Comparison of ENCODE assay signal across 1 cellular context in genomic region chr9:87793292-87793691, GRCh38.
TF ChIP-seq lines count a peak whose summit lies in the region.

No MANE protein-coding gene starts in this region.

TF ChIP-seq in HepG2, 621 proteins besides CTCF, POLR2A, EP300 and RAD21 (continued from another document and continues in another):
- TF ChIP-seq USF2 (IDR thresholded peaks at IDR 0.05; ENCODE audit: low read depth, low read length) = no peak
- TF ChIP-seq USF2 (CRISPR knock-in tag; IDR thresholded peaks at IDR 0.05; ENCODE audit: borderline replicate concordance) = no peak
- TF ChIP-seq KDM3A (CRISPR knock-in tag; IDR thresholded peaks at IDR 0.05; ENCODE audit: low read depth) = no peak
- no peak for TF ChIP-seq PHF8 (CRISPR knock-in tag; IDR thresholded peaks at IDR 0.05)
- no peak for TF ChIP-seq IKZF4 (CRISPR knock-in tag; IDR thresholded peaks at IDR 0.05; ENCODE audit: borderline replicate concordance, low read depth, not compliant biosample characterization)
- TF ChIP-seq RXRB (CRISPR knock-in tag; IDR thresholded peaks at IDR 0.05; ENCODE audit: borderline replicate concordance) = peak; percentile 69
- TF ChIP-seq THRA (CRISPR knock-in tag; IDR thresholded peaks at IDR 0.05; ENCODE audit: borderline replicate concordance) = no peak
- TF ChIP-seq GMEB2 (CRISPR knock-in tag; IDR thresholded peaks at IDR 0.05; ENCODE audit: low read depth) = no peak
- TF ChIP-seq ZNF879 (CRISPR knock-in tag; IDR thresholded peaks at IDR 0.05) = no peak
- no peak for TF ChIP-seq MIER2 (CRISPR knock-in tag; IDR thresholded peaks at IDR 0.05)
- TF ChIP-seq ZFX (CRISPR knock-in tag; IDR thresholded peaks at IDR 0.05; ENCODE audit: low read depth) = no peak
- no peak for TF ChIP-seq ZNF512B (CRISPR knock-in tag; IDR thresholded peaks at IDR 0.05; ENCODE audit: borderline replicate concordance)
- no peak for TF ChIP-seq DRAP1 (CRISPR knock-in tag; IDR thresholded peaks at IDR 0.05)
- TF ChIP-seq SMAD1 (CRISPR knock-in tag; IDR thresholded peaks at IDR 0.05; ENCODE audit: borderline replicate concordance, low read depth) = no peak
- no peak for TF ChIP-seq MAF1 (CRISPR knock-in tag; IDR thresholded peaks at IDR 0.05; ENCODE audit: borderline replicate concordance)
- TF ChIP-seq ZFP36L1 (CRISPR knock-in tag; IDR thresholded peaks at IDR 0.05) = no peak
- TF ChIP-seq ZNF781 (CRISPR knock-in tag; IDR thresholded peaks at IDR 0.05; ENCODE audit: borderline replicate concordance, not compliant biosample characterization) = no peak
- TF ChIP-seq CEBPB (IDR thresholded peaks at IDR 0.05; ENCODE audit: borderline replicate concordance, low read depth, low read length) = peak; percentile 97
- no peak for TF ChIP-seq CBX1 (IDR thresholded peaks at IDR 0.05; ENCODE audit: low read depth)
- TF ChIP-seq TBX2 (CRISPR knock-in tag; IDR thresholded peaks at IDR 0.05; ENCODE audit: borderline replicate concordance) = peak; percentile 64
- TF ChIP-seq GMEB1 (CRISPR knock-in tag; IDR thresholded peaks at IDR 0.05; ENCODE audit: borderline replicate concordance) = no peak
- TF ChIP-seq ISL2 (CRISPR knock-in tag; IDR thresholded peaks at IDR 0.05) = no peak
- no peak for TF ChIP-seq ARNTL (CRISPR knock-in tag; IDR thresholded peaks at IDR 0.05)
- TF ChIP-seq NFKB2 (CRISPR knock-in tag; IDR thresholded peaks at IDR 0.05; ENCODE audit: borderline replicate concordance) = no peak
- no peak for TF ChIP-seq CBFB (CRISPR knock-in tag; IDR thresholded peaks at IDR 0.05)
- TF ChIP-seq CHD2 (IDR thresholded peaks at IDR 0.05; ENCODE audit: low read depth, low read length) = no peak
- TF ChIP-seq WIZ (CRISPR knock-in tag; IDR thresholded peaks at IDR 0.05) = no peak
- TF ChIP-seq NR2C2 (CRISPR knock-in tag; IDR thresholded peaks at IDR 0.05; ENCODE audit: borderline replicate concordance) = peak; percentile 53; the same call in 1 of the 2 replicates
- no peak for TF ChIP-seq CREB3 (CRISPR knock-in tag; IDR thresholded peaks at IDR 0.05)
- TF ChIP-seq ZNF280D (CRISPR knock-in tag; IDR thresholded peaks at IDR 0.05) = no peak
- no peak for TF ChIP-seq ZNF513 (CRISPR knock-in tag; conservative IDR thresholded peaks at IDR 0.05)
- TF ChIP-seq LCORL (IDR thresholded peaks at IDR 0.05) = no peak
- 0 out of 2 replicates have a peak, but pooled peaks have one; percentile 34 for TF ChIP-seq LCORL (CRISPR knock-in tag; IDR thresholded peaks at IDR 0.05)
- TF ChIP-seq ZNF75D (CRISPR knock-in tag; IDR thresholded peaks at IDR 0.05; ENCODE audit: borderline replicate concordance) = no peak
- no peak for TF ChIP-seq MEIS2 (CRISPR knock-in tag; IDR thresholded peaks at IDR 0.05)
- TF ChIP-seq RARA (CRISPR knock-in tag; IDR thresholded peaks at IDR 0.05) = peak; percentile 75
- peak; percentile 98 for TF ChIP-seq FOSL2 (CRISPR knock-in tag; IDR thresholded peaks at IDR 0.05)
- no peak for TF ChIP-seq TP53 (CRISPR knock-in tag; conservative IDR thresholded peaks at IDR 0.05)
- no peak for TF ChIP-seq EED (CRISPR knock-in tag; IDR thresholded peaks at IDR 0.05)
- TF ChIP-seq THAP7 (CRISPR knock-in tag; IDR thresholded peaks at IDR 0.05) = no peak
- TF ChIP-seq BRF2 (CRISPR knock-in tag; IDR thresholded peaks at IDR 0.05) = no peak
- no peak for TF ChIP-seq SNAI1 (CRISPR knock-in tag; IDR thresholded peaks at IDR 0.05; ENCODE audit: borderline replicate concordance)
- TF ChIP-seq ZNF296 (CRISPR knock-in tag; conservative IDR thresholded peaks at IDR 0.05) = no peak
- no peak for TF ChIP-seq ZNF33B (CRISPR knock-in tag; IDR thresholded peaks at IDR 0.05)
- TF ChIP-seq ZFY (CRISPR knock-in tag; IDR thresholded peaks at IDR 0.05) = no peak
- TF ChIP-seq TARDBP (CRISPR knock-in tag; IDR thresholded peaks at IDR 0.05) = no peak
- TF ChIP-seq ATF7-NPFF (CRISPR knock-in tag; IDR thresholded peaks at IDR 0.05; ENCODE audit: low read depth) = no peak
- TF ChIP-seq FOXM1 (CRISPR knock-in tag; IDR thresholded peaks at IDR 0.05) = no peak
